In the genomic region with DNA sequence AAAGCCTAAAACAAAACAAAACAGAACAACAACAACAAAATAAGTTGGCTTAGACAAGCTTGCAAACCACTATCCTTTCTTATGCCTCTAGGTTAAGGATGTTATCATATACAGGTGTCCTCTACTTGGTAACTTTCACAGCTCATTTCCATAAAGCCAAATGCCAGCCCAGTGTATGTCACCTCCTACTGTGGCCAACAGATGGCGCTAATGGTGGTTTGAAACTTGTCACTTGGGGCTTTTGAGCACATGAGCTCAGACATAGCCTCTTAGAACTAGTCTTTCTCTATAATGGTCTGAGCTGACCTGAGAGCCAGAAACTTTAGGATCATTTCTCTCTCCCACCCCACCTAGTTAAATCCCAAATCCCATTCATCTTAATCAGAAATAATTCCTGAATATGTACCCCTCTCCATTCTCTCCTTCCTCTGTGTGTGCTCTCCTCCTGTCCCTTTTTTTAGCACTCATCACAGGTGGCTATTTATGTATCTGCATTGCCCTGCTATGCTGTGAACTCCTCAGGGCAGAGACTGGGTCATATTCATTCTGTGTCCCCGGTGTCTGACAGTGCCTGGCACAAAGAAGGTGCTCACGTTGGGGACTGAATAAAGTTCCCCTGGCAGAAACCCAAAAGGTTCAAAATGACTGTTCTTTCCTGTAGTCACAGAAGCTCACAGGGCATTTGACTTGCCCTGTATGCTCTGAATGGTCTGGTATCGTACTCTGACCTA, we compare ENCODE assay signal across 10 cellular contexts.
A peak's percentile ranks its signal among the peaks of the same experiment; 100 is the strongest.
DNase-seq lines count a peak whose midpoint lies in the region; TF ChIP-seq lines count a peak whose summit lies in the region.
"Had no signal": no experiment of that assay in that cellular context is flagged by ENCODE, and none has a peak within 500 bp of the region (broad histone marks: within the 10 kb centered on the region; RNA-seq: fewer than 3 reads in every experiment).

No MANE protein-coding gene starts in this region.

- TF ChIP-seq POLR2A in adrenal gland (IDR thresholded peaks at IDR 0.05), result no peak

- no peaks in the 10 kb centered on the region for H3K9me2 ChIP-seq in Karpas-422 (replicated peaks; ENCODE audit: insufficient read depth, low read length)

- H3K9me3 ChIP-seq in Karpas-422 (ENCODE audit: low read length) (no peaks in the 10 kb centered on the region), adrenal gland (replicated peaks in 1 of 3) (no peaks in the 10 kb centered on the region), skeletal muscle tissue (ENCODE audit: control insufficient read depth in 3 of 3, low read length in 3 of 3) (no peaks in the 10 kb centered on the region)
- H3K9me3 ChIP-seq: BLaER1 had no signal

- H4K20me1 ChIP-seq in Karpas-422 (ENCODE audit: insufficient read depth, low read depth, low read length), result no peaks in the 10 kb centered on the region
- H4K20me1 ChIP-seq: BLaER1 had no signal

- H3K9ac ChIP-seq in Karpas-422 (ENCODE audit: low read length) (no peak overlapping the region), skeletal muscle tissue (ENCODE audit: low read depth in 1 of 3, low read length in 3 of 3) (peak overlapping the region; percentile 49 to 72 (median 60))
- H3K9ac ChIP-seq: BLaER1 had no signal

- DNase-seq in NCI-H1417 (lab: John Stamatoyannopoulos, UW) (peak; percentile 43 to 77 (median 59)), NCI-H1417 treated with DMSO at 0.1 percent for 48 hours (lab: John Stamatoyannopoulos, UW) (no peak), H7 (peak; percentile 26), Karpas-422 (peak; percentile 84), SHP77 treated with DMSO at 0.1 percent for 48 hours (lab: John Stamatoyannopoulos, UW) (peak; percentile 14), adrenal gland (peak; percentile 48 to 92 (median 60)), hepatic stellate cell (ENCODE audit: low spot score) (peak; percentile 16)
- DNase-seq: naive B cell had no signal

- WGBS in adrenal gland, 4 donors, result 41 to 56% (median 45%) methylated on average over 4 of the region's 4 CpGs

- no peak overlapping the region for H3K4me2 ChIP-seq in Karpas-422 (ENCODE audit: low read depth, low read length, poor library complexity, severe bottlenecking)
- H3K4me2 ChIP-seq: BLaER1 had no signal

- H3K27ac ChIP-seq in Karpas-422 (ENCODE audit: low read length) (no peak overlapping the region), adrenal gland (no peak overlapping the region), skeletal muscle tissue (ENCODE audit: low read depth, low read length) (peak overlapping the region; percentile 86)
- H3K27ac ChIP-seq: BLaER1 had no signal

- H3K4me3 ChIP-seq in H7 (ENCODE audit: insufficient read depth, low read depth, low read length) (no peak overlapping the region), Karpas-422 (ENCODE audit: low read length) (no peak overlapping the region), adrenal gland (no peak overlapping the region), skeletal muscle tissue (ENCODE audit: low read length in 3 of 3) (peak overlapping the region in 2 of 3 donors; percentile 41 to 61)
- H3K4me3 ChIP-seq: BLaER1 had no signal

- H3K4me1 ChIP-seq in Karpas-422 (ENCODE audit: low read length) (no peaks in the 10 kb centered on the region), adrenal gland (replicated peaks in 1 of 2) (no peaks in the 10 kb centered on the region), skeletal muscle tissue (ENCODE audit: control insufficient read depth in 3 of 3, insufficient read depth in 3 of 3, low read length in 3 of 3) (peaks cover 13 to 19% (median 17%) of the 10 kb centered on the region in 3 donors)
- H3K4me1 ChIP-seq: BLaER1 had no signal

- H2AFZ ChIP-seq in Karpas-422 (ENCODE audit: low read length), result no peak overlapping the region

- H3K36me3 ChIP-seq in H7 (replicated peaks; ENCODE audit: control insufficient read depth, insufficient read depth, low read length) (no peaks in the 10 kb centered on the region), Karpas-422 (ENCODE audit: insufficient read depth, low read length) (no peaks in the 10 kb centered on the region), adrenal gland (replicated peaks in 1 of 2) (no peaks in the 10 kb centered on the region), skeletal muscle tissue (ENCODE audit: control insufficient read depth in 3 of 3, insufficient read depth in 3 of 3, low read length in 3 of 3) (no peaks in the 10 kb centered on the region)
- H3K36me3 ChIP-seq: BLaER1 had no signal

- H3K79me2 ChIP-seq in Karpas-422 (ENCODE audit: low read length), result no peaks in the 10 kb centered on the region

- peak; percentile 59 to 81 (median 70) for TF ChIP-seq CTCF in adrenal gland (IDR thresholded peaks at IDR 0.05)

- intact Hi-C loops in adrenal gland (cut with DNase I), result no loop called here

- no peaks in the 10 kb centered on the region for H3K27me3 ChIP-seq in H7 (ENCODE audit: control insufficient read depth, insufficient read depth, low read length)
- no peaks in the 10 kb centered on the region for H3K27me3 ChIP-seq in Karpas-422 (ENCODE audit: low read length)
- H3K27me3 ChIP-seq in adrenal gland, result no peaks in the 10 kb centered on the region
- H3K27me3 ChIP-seq in skeletal muscle tissue (ENCODE audit: control insufficient read depth in 3 of 3, insufficient read depth in 3 of 3, low read length in 3 of 3), result no peaks in the 10 kb centered on the region
- H3K27me3 ChIP-seq: BLaER1 had no signal

Comparison
In these comparisons a context has a peak if more than half of its experiments do, and no peak if none do; other contexts are left out.
1. H3K4me3 ChIP-seq: peak in skeletal muscle tissue (2 of 3); none in H7 (single experiment), Karpas-422 (single experiment) and adrenal gland (0 of 4).